In the genomic region with DNA sequence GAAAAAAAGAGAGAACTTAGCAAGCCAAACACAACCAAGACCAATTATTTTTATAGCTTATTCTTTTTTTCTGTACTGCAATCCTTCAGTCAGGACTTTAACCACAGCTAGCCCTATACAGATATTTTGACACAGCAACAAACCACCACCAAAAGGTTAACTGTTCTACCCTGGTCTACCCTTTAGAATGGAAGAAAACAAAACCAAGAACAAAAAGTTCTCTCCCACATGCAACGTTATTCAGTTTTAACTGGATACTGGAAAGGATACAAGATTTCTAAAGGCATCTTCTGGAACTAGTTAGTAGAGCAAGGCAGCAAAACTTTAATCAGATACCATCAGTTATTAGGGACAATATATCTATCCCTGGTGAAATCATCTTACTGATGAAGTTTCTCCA, we compare ENCODE assay signal across 1 cellular context.
TF ChIP-seq lines count a peak whose summit lies in the region.

No MANE protein-coding gene starts in this region.

TF ChIP-seq in HepG2, 621 proteins besides CTCF, POLR2A, EP300 and RAD21 (continued from another document):
- TF ChIP-seq, protein P1, sequence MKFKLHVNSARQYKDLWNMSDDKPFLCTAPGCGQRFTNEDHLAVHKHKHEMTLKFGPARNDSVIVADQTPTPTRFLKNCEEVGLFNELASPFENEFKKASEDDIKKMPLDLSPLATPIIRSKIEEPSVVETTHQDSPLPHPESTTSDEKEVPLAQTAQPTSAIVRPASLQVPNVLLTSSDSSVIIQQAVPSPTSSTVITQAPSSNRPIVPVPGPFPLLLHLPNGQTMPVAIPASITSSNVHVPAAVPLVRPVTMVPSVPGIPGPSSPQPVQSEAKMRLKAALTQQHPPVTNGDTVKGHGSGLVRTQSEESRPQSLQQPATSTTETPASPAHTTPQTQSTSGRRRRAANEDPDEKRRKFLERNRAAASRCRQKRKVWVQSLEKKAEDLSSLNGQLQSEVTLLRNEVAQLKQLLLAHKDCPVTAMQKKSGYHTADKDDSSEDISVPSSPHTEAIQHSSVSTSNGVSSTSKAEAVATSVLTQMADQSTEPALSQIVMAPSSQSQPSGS (CRISPR knock-in tag; IDR thresholded peaks at IDR 0.05): no peak
- TF ChIP-seq ATF7 (IDR thresholded peaks at IDR 0.05): no peak
- no peak for TF ChIP-seq ATF7 (CRISPR knock-in tag; IDR thresholded peaks at IDR 0.05)
- TF ChIP-seq ZNF776 (CRISPR knock-in tag; IDR thresholded peaks at IDR 0.05): no peak
- no peak for TF ChIP-seq ZNF792 (CRISPR knock-in tag; IDR thresholded peaks at IDR 0.05)
- TF ChIP-seq XBP1 (CRISPR knock-in tag; IDR thresholded peaks at IDR 0.05): no peak
- TF ChIP-seq SAP130 (CRISPR knock-in tag; IDR thresholded peaks at IDR 0.05; ENCODE audit: low read depth): no peak
- no peak for TF ChIP-seq ZNF784 (CRISPR knock-in tag; IDR thresholded peaks at IDR 0.05; ENCODE audit: borderline replicate concordance)
- no peak for TF ChIP-seq AKNA (CRISPR knock-in tag; IDR thresholded peaks at IDR 0.05; ENCODE audit: borderline replicate concordance)
- TF ChIP-seq, protein P2, sequence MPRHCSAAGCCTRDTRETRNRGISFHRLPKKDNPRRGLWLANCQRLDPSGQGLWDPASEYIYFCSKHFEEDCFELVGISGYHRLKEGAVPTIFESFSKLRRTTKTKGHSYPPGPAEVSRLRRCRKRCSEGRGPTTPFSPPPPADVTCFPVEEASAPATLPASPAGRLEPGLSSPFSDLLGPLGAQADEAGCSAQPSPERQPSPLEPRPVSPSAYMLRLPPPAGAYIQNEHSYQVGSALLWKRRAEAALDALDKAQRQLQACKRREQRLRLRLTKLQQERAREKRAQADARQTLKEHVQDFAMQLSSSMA (CRISPR knock-in tag; IDR thresholded peaks at IDR 0.05): no peak
